ENCODE assay signal across 8 cellular contexts in genomic region chr6:106097368-106098231, GRCh38. TPM values are rescaled to one million over a fixed set of nuclear protein-coding genes. Genes with fewer than 3 reads are reported as not detected.
DNase-seq lines count a peak whose midpoint lies in the region; ATAC-seq, FAIRE-seq and TF ChIP-seq lines count a peak whose summit lies in the region.

No MANE protein-coding gene starts in this region.

- no peaks in the 10 kb centered on the region for H3K79me2 ChIP-seq in endothelial cell of umbilical vein (ENCODE audit: control insufficient read depth, insufficient read depth, low read length)

- dilution Hi-C loops in endothelial cell of umbilical vein (cut with MboI; ENCODE audit: extremely low pct_ligation_motif_present, low sequenced_read_pairs) = no loop called here

- no peaks in the 10 kb centered on the region for H3K36me3 ChIP-seq in ES-I3 (ENCODE audit: insufficient read depth, low read length)
- H3K36me3 ChIP-seq in endothelial cell of umbilical vein (ENCODE audit: control insufficient read depth in 2 of 2, extremely low read depth in 1 of 2, insufficient read depth in 2 of 2, low read length in 2 of 2) = no peaks in the 10 kb centered on the region

- peaks cover 28% of the 10 kb centered on the region for H3K36me3 Mint-ChIP-seq in activated CD4-positive, alpha-beta T cell treated with anti-CD3 and anti-CD28 coated beads for 36 hours (ENCODE audit: low read depth)
- H3K36me3 Mint-ChIP-seq in nephron progenitor cell (ENCODE audit: low read depth) = peaks cover 64% of the 10 kb centered on the region

- peak overlapping the region; percentile 50 for H3K9ac ChIP-seq in ES-I3 (ENCODE audit: low read depth, low read length)
- peak overlapping the region; percentile 64 for H3K9ac ChIP-seq in endothelial cell of umbilical vein (replicated peaks; ENCODE audit: extremely low read depth, insufficient read depth, low read length)

- peak overlapping the region; percentile 63 for H3K4me3 ChIP-seq in Jurkat, Clone E6-1 (ENCODE audit: low read length)
- peak overlapping the region; percentile 35 to 69 (median 63) for H3K4me3 ChIP-seq in endothelial cell of umbilical vein (replicated peaks in 1 of 3; ENCODE audit: insufficient read depth in 1 of 3, low read depth in 1 of 3, low read length in 3 of 3)

- H3K9me3 ChIP-seq in ES-I3 (ENCODE audit: control insufficient read depth, insufficient read depth, low read length) (no peaks in the 10 kb centered on the region), endothelial cell of umbilical vein (replicated peaks; ENCODE audit: control insufficient read depth, insufficient read depth, low read length) (no peaks in the 10 kb centered on the region)

- intact Hi-C loops in activated CD4-positive, alpha-beta T cell treated with anti-CD3 and anti-CD28 coated beads for 36 hours (cut with DNase I, micrococcal nuclease) = loop anchor here (1.0 to 5.0 kb wide), 25 partner anchors 11 to 1725 kb away; partner anchors contain the start of genes PRDM1 (in 2 of the 2), ATG5 (in 1 of the 2) and SCML4 (in 1 of the 2)
- intact Hi-C loops in endothelial cell of umbilical vein (cut with micrococcal nuclease) = loop anchor here (1.0 kb wide), 3 partner anchors 10 to 666 kb away; no protein-coding TSS in a partner anchor

- H3K27me3 Mint-ChIP-seq in activated CD4-positive, alpha-beta T cell treated with anti-CD3 and anti-CD28 coated beads for 36 hours = peaks cover 7% of the 10 kb centered on the region
- peaks cover 23% of the 10 kb centered on the region for H3K27me3 Mint-ChIP-seq in nephron progenitor cell (ENCODE audit: low read depth, poor library complexity)

- POLR2A ChIA-PET in activated CD4-positive, alpha-beta T cell treated with anti-CD3 and anti-CD28 coated beads for 36 hours (lab: Charles Lee) = interaction anchor here (0.7 to 2.9 kb wide), 4 partner anchors 11 to 67 kb away, joined by 3 to 17 read pairs (median 4); partner anchors contain the start of gene PRDM1
- POLR2A ChIA-PET in endothelial cell of umbilical vein (lab: Charles Lee) = no interaction called here

- no peaks in the 10 kb centered on the region for H3K9me1 ChIP-seq in endothelial cell of umbilical vein (replicated peaks; ENCODE audit: control insufficient read depth, extremely low read depth, insufficient read depth, low read length)

- peak overlapping the region; percentile 82 for H3K4me3 Mint-ChIP-seq in activated CD4-positive, alpha-beta T cell treated with anti-CD3 and anti-CD28 coated beads for 36 hours
- peak overlapping the region; percentile 66 for H3K4me3 Mint-ChIP-seq in nephron progenitor cell

- H3K27ac Mint-ChIP-seq in activated CD4-positive, alpha-beta T cell treated with anti-CD3 and anti-CD28 coated beads for 36 hours = peak overlapping the region; percentile 98
- H3K27ac Mint-ChIP-seq in nephron progenitor cell = peak overlapping the region; percentile 57

- peak; percentile 94 for DNase-seq in Jurkat, Clone E6-1 (ENCODE audit: low read depth, low spot score)
- peak; percentile 67 for DNase-seq in activated CD4-positive, alpha-beta T cell treated with anti-CD3 and anti-CD28 coated beads for 36 hours
- DNase-seq in endothelial cell of umbilical vein (ENCODE audit: low read depth, low spot score) = peak; percentile 65
- DNase-seq in nephron progenitor cell = no peak
- no peak for DNase-seq in NCI-H524 treated with DMSO at 0.1 percent for 48 hours (lab: John Stamatoyannopoulos, UW)
- no peak for DNase-seq in NCI-H1092 (lab: John Stamatoyannopoulos, UW)

- no peaks in the 10 kb centered on the region for H3K9me3 Mint-ChIP-seq in activated CD4-positive, alpha-beta T cell treated with anti-CD3 and anti-CD28 coated beads for 36 hours (ENCODE audit: low read depth)
- no peaks in the 10 kb centered on the region for H3K9me3 Mint-ChIP-seq in nephron progenitor cell

- peak overlapping the region; percentile 2 for H3K27ac ChIP-seq in endothelial cell of umbilical vein (ENCODE audit: insufficient read depth, low read depth, low read length)

- H4K20me1 ChIP-seq in endothelial cell of umbilical vein (replicated peaks; ENCODE audit: control insufficient read depth, extremely low read depth, insufficient read depth, low read length) = no peaks in the 10 kb centered on the region

- TF ChIP-seq CTCF in endothelial cell of umbilical vein (IDR thresholded peaks at IDR 0.05; ENCODE audit: extremely low read depth in 1 of 2, insufficient read depth in 1 of 2, low read depth in 1 of 2, low read length in 2 of 2) (no peak), nephron progenitor cell (IDR thresholded peaks at IDR 0.05) (no peak)

- H3K4me1 Mint-ChIP-seq in activated CD4-positive, alpha-beta T cell treated with anti-CD3 and anti-CD28 coated beads for 36 hours = peaks cover 87% of the 10 kb centered on the region
- peaks cover 67% of the 10 kb centered on the region for H3K4me1 Mint-ChIP-seq in nephron progenitor cell

- peak; percentile 36 for ATAC-seq in GM21526 (IDR thresholded peaks at IDR 0.05; ENCODE audit: low FRiP score, unreplicated experiment)
- peak; percentile 30 for ATAC-seq in activated CD4-positive, alpha-beta T cell treated with anti-CD3 and anti-CD28 coated beads for 36 hours

- CTCF ChIA-PET in activated CD4-positive, alpha-beta T cell treated with anti-CD3 and anti-CD28 coated beads for 36 hours (lab: Charles Lee) = interaction anchor here (0.7 to 2.4 kb wide), 9 partner anchors 11 to 217 kb away, joined by 3 to 14 read pairs (median 4); no protein-coding TSS in a partner anchor
- CTCF ChIA-PET in endothelial cell of umbilical vein (lab: Charles Lee) = no interaction called here

- TF ChIP-seq POLR2A in endothelial cell of umbilical vein (IDR thresholded peaks at IDR 0.05; ENCODE audit: low read depth, low read length) = peak; percentile 18

- H3K4me2 ChIP-seq in endothelial cell of umbilical vein (ENCODE audit: insufficient read depth, low read length) = peak overlapping the region; percentile 71

- FAIRE-seq in endothelial cell of umbilical vein (lab: Jason Lieb, UNC) = peak; percentile 38

- H3K4me1 ChIP-seq in ES-I3 (ENCODE audit: insufficient read depth, low read length) (peaks cover 16% of the 10 kb centered on the region), endothelial cell of umbilical vein (ENCODE audit: control insufficient read depth, extremely low read depth, insufficient read depth, low read length) (peaks cover 17% of the 10 kb centered on the region)

- BruUV-seq in endothelial cell of umbilical vein (replicated peaks; lab: Mats Ljungman, UMichigan) = no TSS peak

- H3K27me3 ChIP-seq in endothelial cell of umbilical vein (ENCODE audit: control insufficient read depth in 2 of 2, insufficient read depth in 2 of 2, low read length in 2 of 2) = peaks cover 10 to 16% of the 10 kb centered on the region in 2 experiments

- peak overlapping the region; percentile 60 for H2AFZ ChIP-seq in endothelial cell of umbilical vein (ENCODE audit: low read depth, low read length)

TF ChIP-seq in endothelial cell of umbilical vein, 7 proteins besides CTCF, POLR2A, EP300 and RAD21:
- TF ChIP-seq FOS (IDR thresholded peaks at IDR 0.05; ENCODE audit: borderline replicate concordance, insufficient read depth, low read length) (no peak), POLR2AphosphoS5 (IDR thresholded peaks at IDR 0.05; ENCODE audit: insufficient read depth, low read depth, low read length) (no peak), EZH2 (IDR thresholded peaks at IDR 0.05; ENCODE audit: borderline replicate concordance, low read depth, low read length, severe bottlenecking) (no peak), GATA2 (IDR thresholded peaks at IDR 0.05; ENCODE audit: insufficient read depth, insufficient read length, low read depth, low read length) (no peak), JUN (IDR thresholded peaks at IDR 0.05; ENCODE audit: borderline replicate concordance, insufficient read depth, insufficient read length, low read depth) (no peak), MYC (IDR thresholded peaks at IDR 0.05; ENCODE audit: low read depth, low read length) (no peak)
- TF ChIP-seq, protein P1, sequence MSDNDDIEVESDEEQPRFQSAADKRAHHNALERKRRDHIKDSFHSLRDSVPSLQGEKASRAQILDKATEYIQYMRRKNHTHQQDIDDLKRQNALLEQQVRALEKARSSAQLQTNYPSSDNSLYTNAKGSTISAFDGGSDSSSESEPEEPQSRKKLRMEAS (IDR thresholded peaks at IDR 0.05; ENCODE audit: insufficient read depth, insufficient read length) = no peak

RNA-seq across cellular contexts. Expression of gene PRDM1, which starts 11.5 kb away (rescaled TPM):
- polyA plus RNA-seq in Jurkat, Clone E6-1 (2012; ENCODE audit: insufficient read depth, insufficient read length) = 0.49 TPM
- 10 to 100 TPM; 20.1 to 35.6 TPM for total RNA-seq in activated CD4-positive, alpha-beta T cell treated with anti-CD3 and anti-CD28 coated beads for 36 hours
- 2.7 and 4.8 TPM in 2 replicates for total RNA-seq in endothelial cell of umbilical vein
- polyA plus RNA-seq in endothelial cell of umbilical vein = 0.25 and 0.36 TPM in 2 replicates
- polyA plus RNA-seq in endothelial cell of umbilical vein (2011; cell fraction: cytosol; rRNA removed) = 0.28 and 0.30 TPM in 2 replicates
- 0.78 and 1.1 TPM in 2 replicates for polyA plus RNA-seq in endothelial cell of umbilical vein (2011; cell fraction: nucleus; rRNA removed)
- 0.42 and 0.86 TPM in 2 replicates for polyA plus RNA-seq in endothelial cell of umbilical vein (2012)
- 0.42 and 1.3 TPM in 2 replicates for polyA minus RNA-seq in endothelial cell of umbilical vein
- polyA minus RNA-seq in endothelial cell of umbilical vein (2011; cell fraction: cytosol; rRNA and poly(A)+ RNA removed) = 1.6 TPM
- polyA minus RNA-seq in endothelial cell of umbilical vein (2011; cell fraction: nucleus; rRNA and poly(A)+ RNA removed) = 0.91 and 3.1 TPM in 2 replicates

Comparison
In these comparisons a context has a peak if more than half of its experiments do, and no peak if none do; other contexts are left out.
1. DNase-seq: peak in Jurkat, Clone E6-1 (single experiment), activated CD4-positive, alpha-beta T cell treated with anti-CD3 and anti-CD28 coated beads for 36 hours (single experiment) and endothelial cell of umbilical vein (single experiment); none in nephron progenitor cell (single experiment), NCI-H524 treated with DMSO at 0.1 percent for 48 hours (single experiment) and NCI-H1092 (single experiment).